21 cellular contexts compared by ENCODE assay signal in the genomic region with DNA sequence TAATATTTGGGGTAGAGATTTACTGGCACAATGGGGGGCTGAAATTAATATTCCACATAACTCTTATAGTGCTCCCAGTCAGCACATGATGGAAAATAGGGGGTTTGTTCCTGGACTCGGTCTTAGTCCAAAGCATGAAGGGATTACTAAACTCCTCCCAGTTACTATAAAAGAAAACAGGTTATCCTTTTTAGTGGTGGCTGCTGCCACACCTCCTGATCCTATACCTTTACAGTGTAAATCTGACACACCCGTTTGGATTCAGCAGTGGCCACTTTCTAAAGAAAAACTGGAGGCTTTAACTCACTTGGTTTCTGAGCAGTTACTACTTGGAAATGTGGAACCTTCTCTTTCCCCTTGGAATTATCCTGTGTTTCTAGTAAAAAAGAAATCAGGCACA.
"Had no signal": no experiment of that assay in that cellular context is flagged by ENCODE, and none has a peak within 500 bp of the region (broad histone marks: within the 10 kb centered on the region; RNA-seq: fewer than 3 reads in every experiment).

No MANE protein-coding gene starts in this region.

- H3K4me1 ChIP-seq: adrenal gland had no signal

- H3K4me3 ChIP-seq: adrenal gland, MG63 had no signal

- ATAC-seq: activated CD4-positive, alpha-beta T cell treated with anti-CD3 and anti-CD28 coated beads for 36 hours; activated CD8-positive, alpha-beta T cell treated with anti-CD3 and anti-CD28 coated beads for 36 hours; activated T-cell treated with anti-CD3 and anti-CD28 coated beads, Interleukin-2, amount 50 U/mL, for 72 hours; T-cell had no signal

- H3K36me3 ChIP-seq: adrenal gland, MG63 had no signal

- DNase-seq: activated CD4-positive, alpha-beta T cell treated with anti-CD3 and anti-CD28 coated beads for 36 hours; activated CD8-positive, alpha-beta memory T cell treated with anti-CD3 and anti-CD28 coated beads, Interleukin-2, amount 50 U/mL, for 4 hours; activated CD8-positive, alpha-beta T cell treated with anti-CD3 and anti-CD28 coated beads for 36 hours; activated naive CD4-positive, alpha-beta T cell treated with anti-CD3 and anti-CD28 coated beads, Interleukin-2, amount 50 U/mL, for 16 hours; activated naive CD8-positive, alpha-beta T cell treated with anti-CD3 and anti-CD28 coated beads, Interleukin-2, amount 10 ng/mL, durations not matched to agents 7 days and 5 days; activated T-cell treated with anti-CD3 and anti-CD28 coated beads, Interleukin-2, amount 50 U/mL, for 72 hours; adrenal gland; anterior cingulate cortex; cerebellar nuclear complex; MG63; MV-4-11; NCI-H1092 treated with DMSO at 0.1 percent for 48 hours; NCI-H1436 treated with DMSO at 0.1 percent for 48 hours; NCI-H187; NCI-H2081; NCI-H446; NCI-H526; SIG-M5; T-cell; T-helper 2 cell; T1000 had no signal

- H3K9me3 ChIP-seq: adrenal gland, MG63 had no signal
